8 cellular contexts compared by ENCODE assay signal in genomic region chr3:52934626-52935530, GRCh38. TPM values are rescaled to one million over a fixed set of nuclear protein-coding genes. Genes with fewer than 3 reads are reported as not detected.
DNase-seq lines count a peak whose midpoint lies in the region; ATAC-seq and TF ChIP-seq lines count a peak whose summit lies in the region.

No MANE protein-coding gene starts in this region.

- peaks cover 16 to 25% (median 23%) of the 10 kb centered on the region in 3 donors for H3K4me1 Mint-ChIP-seq in naive B cell
- H3K4me1 Mint-ChIP-seq in stimulated activated memory B cell treated with anti-CD40 and anti-IgM and Interleukin-4, amounts not matched to agents 10 μg/mL and 1 μg/mL and 100 μg/mL, for 72 hours = peaks cover 22% of the 10 kb centered on the region

- ATAC-seq in naive B cell (ENCODE audit: low read depth in 2 of 2) = peak; percentile 83 to 85
- peak; percentile 78 for ATAC-seq in stimulated activated memory B cell treated with anti-CD40 and anti-IgM and Interleukin-4, amounts not matched to agents 10 μg/mL and 1 μg/mL and 100 μg/mL, for 72 hours
- no peak for ATAC-seq in HG02623 (IDR thresholded peaks at IDR 0.05; ENCODE audit: unreplicated experiment)

- DNase-seq in DMS53 (lab: John Stamatoyannopoulos, UW) = peak; percentile 56
- DNase-seq in HFF-Myc (ENCODE audit: extremely low read depth, low read depth) = peak; percentile 26
- DNase-seq in NCI-H82 (lab: John Stamatoyannopoulos, UW) = peak; percentile 83
- DNase-seq in activated CD8-positive, alpha-beta memory T cell treated with anti-CD3 and anti-CD28 coated beads, Interleukin-2, amount 50 U/mL, for 4 hours = peak; percentile 47
- peak; percentile 68 for DNase-seq in epithelial cell of esophagus (ENCODE audit: low read depth)
- peak; percentile 35 for DNase-seq in naive B cell

- peak overlapping the region; percentile 3 to 69 (median 37) for H3K27ac Mint-ChIP-seq in naive B cell
- H3K27ac Mint-ChIP-seq in stimulated activated memory B cell treated with anti-CD40 and anti-IgM and Interleukin-4, amounts not matched to agents 10 μg/mL and 1 μg/mL and 100 μg/mL, for 72 hours = peak overlapping the region; percentile 29

- peaks cover 0 to 1% of the 10 kb centered on the region in 2 donors for H3K36me3 Mint-ChIP-seq in naive B cell
- peaks cover 22% of the 10 kb centered on the region for H3K36me3 Mint-ChIP-seq in stimulated activated memory B cell treated with anti-CD40 and anti-IgM and Interleukin-4, amounts not matched to agents 10 μg/mL and 1 μg/mL and 100 μg/mL, for 72 hours

- peak overlapping the region in 1 of 8 donors; percentile 14 for H3K4me3 Mint-ChIP-seq in naive B cell
- no peak overlapping the region for H3K4me3 Mint-ChIP-seq in stimulated activated memory B cell treated with anti-CD40 and anti-IgM and Interleukin-4, amounts not matched to agents 10 μg/mL and 1 μg/mL and 100 μg/mL, for 72 hours

- H3K4me3 ChIP-seq in HFF-Myc (replicated peaks; ENCODE audit: low read depth, low read length) (no peak overlapping the region), epithelial cell of esophagus (ENCODE audit: low read length) (no peak overlapping the region)

- TF ChIP-seq CTCF in HFF-Myc (IDR thresholded peaks at IDR 0.05; ENCODE audit: low read depth, low read length, missing control alignments) = peak; percentile 82
- peak; percentile 89 for TF ChIP-seq CTCF in epithelial cell of esophagus (IDR thresholded peaks at IDR 0.05; ENCODE audit: insufficient read depth, low read depth, low read length, missing control alignments)

- H3K27me3 Mint-ChIP-seq in naive B cell = no peaks in the 10 kb centered on the region
- H3K27me3 Mint-ChIP-seq in stimulated activated memory B cell treated with anti-CD40 and anti-IgM and Interleukin-4, amounts not matched to agents 10 μg/mL and 1 μg/mL and 100 μg/mL, for 72 hours = no peaks in the 10 kb centered on the region

- no peaks in the 10 kb centered on the region for H3K9me3 Mint-ChIP-seq in naive B cell
- H3K9me3 Mint-ChIP-seq in stimulated activated memory B cell treated with anti-CD40 and anti-IgM and Interleukin-4, amounts not matched to agents 10 μg/mL and 1 μg/mL and 100 μg/mL, for 72 hours = no peaks in the 10 kb centered on the region

RNA-seq across cellular contexts. Expression of gene STIMATE, which starts 37.5 kb away (rescaled TPM):
- 10 to 100 TPM in 1 of 6 donors, 1 to 10 TPM in 5; 3.6 to 10.2 (median 5.9) TPM for polyA plus RNA-seq in naive B cell (ENCODE audit: low read depth in 6 of 6)

Comparison
In these comparisons a context has a peak if more than half of its experiments do, and no peak if none do; other contexts are left out.
1. DNase-seq: peak in every context shown above with its lines; median percentile 83 in NCI-H82; 68 in epithelial cell of esophagus; 56 in DMS53; 47 in activated CD8-positive, alpha-beta memory T cell treated with anti-CD3 and anti-CD28 coated beads, Interleukin-2, amount 50 U/mL, for 4 hours; 35 in naive B cell; 26 in HFF-Myc.